In the genomic region with DNA sequence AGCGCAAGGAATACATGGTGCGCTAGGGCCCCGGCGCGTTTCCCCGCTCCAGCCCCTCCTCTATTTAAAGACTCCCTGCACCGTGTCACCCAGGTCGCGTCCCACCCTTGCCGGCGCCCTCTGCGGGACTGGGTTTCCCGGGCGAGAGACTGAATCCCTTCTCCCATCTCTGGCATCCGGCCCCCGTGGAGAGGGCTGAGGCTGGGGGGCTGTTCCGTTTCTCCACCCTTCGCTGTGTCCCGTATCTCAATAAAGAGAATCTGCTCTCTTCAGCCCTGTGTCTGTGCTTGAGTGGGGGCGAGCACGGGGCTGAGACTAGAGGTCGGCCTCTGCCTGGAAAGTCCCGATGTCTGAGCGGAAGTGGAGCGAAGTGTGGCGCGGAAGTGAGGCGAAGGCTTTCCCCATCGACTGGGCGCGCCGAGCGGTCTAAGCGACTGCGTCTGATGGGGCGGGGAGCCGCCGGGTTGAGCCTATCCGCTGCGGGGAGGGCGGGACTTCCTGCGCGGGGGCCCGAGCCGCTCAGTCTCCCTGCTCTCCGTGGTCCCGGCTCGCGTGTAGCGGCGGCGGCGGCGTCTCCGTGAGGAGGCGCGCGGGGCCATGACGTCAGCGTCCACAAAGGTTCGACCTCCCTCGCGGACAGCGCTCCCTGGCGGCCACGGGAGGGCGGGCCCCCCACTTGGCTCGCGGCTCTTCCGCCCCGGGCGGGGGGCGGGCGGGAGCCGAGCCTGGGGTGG, we compare ENCODE assay signal across 8 cellular contexts. TPM values are rescaled to one million over a fixed set of nuclear protein-coding genes. Genes with fewer than 3 reads are reported as not detected.
DNase-seq lines count a peak whose midpoint lies in the region; ATAC-seq and TF ChIP-seq lines count a peak whose summit lies in the region.

No MANE protein-coding gene starts in this region.

- H3K9me3 Mint-ChIP-seq in Calu3 (ENCODE audit: low read depth, unreplicated experiment) (no peaks in the 10 kb centered on the region), mesothelial cell of epicardium (no peaks in the 10 kb centered on the region)
- no peaks in the 10 kb centered on the region for H3K9me3 Mint-ChIP-seq in activated CD8-positive, alpha-beta memory T cell treated with anti-CD3 and anti-CD28 coated beads, Interleukin-2, amount 10 ng/mL, durations not matched to agents 7 days and 5 days (ENCODE audit: low read depth)

- H3K27me3 ChIP-seq in endocrine pancreas (ENCODE audit: control insufficient read depth, insufficient read depth, low read length), result no peaks in the 10 kb centered on the region

- H3K36me3 Mint-ChIP-seq in Calu3 (ENCODE audit: insufficient read depth, unreplicated experiment) (peaks cover 51% of the 10 kb centered on the region), mesothelial cell of epicardium (peaks cover 3% of the 10 kb centered on the region)
- H3K36me3 Mint-ChIP-seq in activated CD8-positive, alpha-beta memory T cell treated with anti-CD3 and anti-CD28 coated beads, Interleukin-2, amount 10 ng/mL, durations not matched to agents 7 days and 5 days, result peaks cover 32% of the 10 kb centered on the region

- ATAC-seq in GM21360 (IDR thresholded peaks at IDR 0.05; ENCODE audit: unreplicated experiment), result peak; percentile 65
- peak; percentile 87 for ATAC-seq in activated CD8-positive, alpha-beta memory T cell treated with anti-CD3 and anti-CD28 coated beads, Interleukin-2, amount 10 ng/mL, durations not matched to agents 7 days and 5 days

- intact Hi-C loops in Calu3 (cut with micrococcal nuclease; ENCODE audit: unreplicated experiment), result no loop called here

- H3K4me1 Mint-ChIP-seq in Calu3 (ENCODE audit: low read depth, unreplicated experiment) (no peaks in the 10 kb centered on the region), mesothelial cell of epicardium (peaks cover 46% of the 10 kb centered on the region)
- H3K4me1 Mint-ChIP-seq in activated CD8-positive, alpha-beta memory T cell treated with anti-CD3 and anti-CD28 coated beads, Interleukin-2, amount 10 ng/mL, durations not matched to agents 7 days and 5 days, result peaks cover 67% of the 10 kb centered on the region

- TF ChIP-seq CTCF in Calu3 (IDR thresholded peaks at IDR 0.05; ENCODE audit: unreplicated experiment), result peak; percentile 47
- TF ChIP-seq CTCF in mesothelial cell of epicardium (IDR thresholded peaks at IDR 0.05; ENCODE audit: unreplicated experiment), result peak; percentile 85

- peak overlapping the region; percentile 96 for H3K27ac Mint-ChIP-seq in Calu3 (ENCODE audit: unreplicated experiment)
- peak overlapping the region; percentile 98 for H3K27ac Mint-ChIP-seq in activated CD8-positive, alpha-beta memory T cell treated with anti-CD3 and anti-CD28 coated beads, Interleukin-2, amount 10 ng/mL, durations not matched to agents 7 days and 5 days
- H3K27ac Mint-ChIP-seq in mesothelial cell of epicardium, result peak overlapping the region; percentile 99

- peaks cover 4% of the 10 kb centered on the region for H3K4me1 ChIP-seq in endocrine pancreas (ENCODE audit: control insufficient read depth, insufficient read depth, low read length)

- H3K4me3 ChIP-seq in endocrine pancreas (ENCODE audit: control insufficient read depth, insufficient read depth, low read length), result peak overlapping the region; percentile 81

- no peaks in the 10 kb centered on the region for H3K27me3 Mint-ChIP-seq in Calu3 (ENCODE audit: unreplicated experiment)
- no peaks in the 10 kb centered on the region for H3K27me3 Mint-ChIP-seq in activated CD8-positive, alpha-beta memory T cell treated with anti-CD3 and anti-CD28 coated beads, Interleukin-2, amount 10 ng/mL, durations not matched to agents 7 days and 5 days
- H3K27me3 Mint-ChIP-seq in mesothelial cell of epicardium (ENCODE audit: low read depth), result no peaks in the 10 kb centered on the region

- no peaks in the 10 kb centered on the region for H3K36me3 ChIP-seq in endocrine pancreas (ENCODE audit: control insufficient read depth, insufficient read depth, low read length)

- no TSS peak for BruUV-seq in Calu3 (replicated peaks; lab: Mats Ljungman, UMichigan)

- no peaks in the 10 kb centered on the region for H3K9me3 ChIP-seq in endocrine pancreas (ENCODE audit: control insufficient read depth, low read length)

- H3K9ac ChIP-seq in endocrine pancreas (ENCODE audit: control insufficient read depth, insufficient read depth, low read length), result peak overlapping the region; percentile 55

- CTCF ChIA-PET in Calu3 (lab: Charles Lee), result interaction anchor here (1.0 kb wide), 1 partner anchor 31 kb away, joined by 3 read pairs; no protein-coding TSS in a partner anchor
- CTCF ChIA-PET in activated CD8-positive, alpha-beta memory T cell treated with anti-CD3 and anti-CD28 coated beads, Interleukin-2, amount 10 ng/mL, durations not matched to agents 7 days and 5 days (lab: Charles Lee), result interaction anchor here (2.9 to 7.2 kb wide), 3 partner anchors 11 to 104 kb away, joined by 15 to 43 read pairs (median 16); no protein-coding TSS in a partner anchor

- DNase-seq in Calu3 (peak; percentile 93), HT-29 (ENCODE audit: low spot score) (peak; percentile 90), NOMO-1 (lab: John Stamatoyannopoulos, UW; ENCODE audit: unreplicated experiment in 2 of 2) (peak; percentile 97 to 98), mesothelial cell of epicardium (ENCODE audit: low spot score in 2 of 2, unreplicated experiment in 2 of 2) (peak; percentile 97)
- DNase-seq in activated CD8-positive, alpha-beta memory T cell treated with anti-CD3 and anti-CD28 coated beads, Interleukin-2, amount 10 ng/mL, durations not matched to agents 7 days and 5 days, result peak; percentile 99
- DNase-seq in stimulated activated CD8-positive, alpha-beta memory T cell treated with anti-CD3 and anti-CD28 coated beads, Interleukin-15, amount 100 ng/mL, for 4 hours (ENCODE audit: low read depth in 2 of 2), result peak; percentile 95 to 97

- H3K4me3 Mint-ChIP-seq in Calu3 (ENCODE audit: low read depth, unreplicated experiment), result peak overlapping the region; percentile 89
- peak overlapping the region; percentile 83 for H3K4me3 Mint-ChIP-seq in activated CD8-positive, alpha-beta memory T cell treated with anti-CD3 and anti-CD28 coated beads, Interleukin-2, amount 10 ng/mL, durations not matched to agents 7 days and 5 days
- peak overlapping the region; percentile 97 for H3K4me3 Mint-ChIP-seq in mesothelial cell of epicardium

RNA-seq across cellular contexts. Expression of gene RNASEK, which starts 2.0 kb away (rescaled TPM):
- total RNA-seq in Calu3 (2022), result 120 and 124 TPM in 2 replicates
- 111 and 114 TPM in 2 replicates for total RNA-seq in HT-29 (2014; rRNA removed; shearing (Covaris generic))
- 100 to 1,000 TPM; 121 to 205 TPM for total RNA-seq in activated CD8-positive, alpha-beta memory T cell treated with anti-CD3 and anti-CD28 coated beads, Interleukin-2, amount 10 ng/mL, durations not matched to agents 7 days and 5 days
- 154 to 166 TPM (median 159 TPM) in 3 replicates for total RNA-seq in mesothelial cell of epicardium

RNA-seq across cellular contexts. Expression of gene BCL6B, which starts 8.4 kb away (rescaled TPM):
- total RNA-seq in Calu3 (2022) (not detected in 2 replicates), mesothelial cell of epicardium (0.22 to 0.34 TPM in 2 of 3 replicates, not detected in the other)
- not detected in 2 replicates for total RNA-seq in HT-29 (2014; rRNA removed; shearing (Covaris generic))
- total RNA-seq in activated CD8-positive, alpha-beta memory T cell treated with anti-CD3 and anti-CD28 coated beads, Interleukin-2, amount 10 ng/mL, durations not matched to agents 7 days and 5 days, result 1 to 10 TPM in 1 of 2 experiments, under 1 TPM in 1; 0.85 to 6.7 TPM

RNA-seq across cellular contexts. Expression of gene ALOX12, which starts 18.6 kb away (rescaled TPM):
- not detected in 2 replicates for total RNA-seq in Calu3 (2022)
- total RNA-seq in HT-29 (2014; rRNA removed; shearing (Covaris generic)), result not detected in 2 replicates
- total RNA-seq in activated CD8-positive, alpha-beta memory T cell treated with anti-CD3 and anti-CD28 coated beads, Interleukin-2, amount 10 ng/mL, durations not matched to agents 7 days and 5 days, result not detected
- total RNA-seq in mesothelial cell of epicardium, result 0.22 to 0.40 TPM in 2 of 3 replicates, not detected in the other

RNA-seq across cellular contexts. Expression of gene SLC16A13, which starts 21.4 kb away (rescaled TPM):
- total RNA-seq in Calu3 (2022), result 10.4 and 11.6 TPM in 2 replicates
- 0.16 and 0.28 TPM in 2 replicates for total RNA-seq in HT-29 (2014; rRNA removed; shearing (Covaris generic))
- total RNA-seq in activated CD8-positive, alpha-beta memory T cell treated with anti-CD3 and anti-CD28 coated beads, Interleukin-2, amount 10 ng/mL, durations not matched to agents 7 days and 5 days, result 10 to 100 TPM; 19.0 to 34.1 TPM
- 10.4 to 10.7 TPM (median 10.7 TPM) in 3 replicates for total RNA-seq in mesothelial cell of epicardium

RNA-seq across cellular contexts. Expression of gene SLC16A11, which starts 29.5 kb away (rescaled TPM):
- total RNA-seq in Calu3 (2022) (not detected in 2 replicates), mesothelial cell of epicardium (4.1 to 5.1 TPM (median 4.2 TPM) in 3 replicates)
- not detected in 2 replicates for total RNA-seq in HT-29 (2014; rRNA removed; shearing (Covaris generic))
- total RNA-seq in activated CD8-positive, alpha-beta memory T cell treated with anti-CD3 and anti-CD28 coated beads, Interleukin-2, amount 10 ng/mL, durations not matched to agents 7 days and 5 days, result 1 to 10 TPM; 1.2 to 1.3 TPM

Comparison
In these comparisons a context has a peak if more than half of its experiments do, and no peak if none do; other contexts are left out.
1. Peak in every context shown above with its lines: DNase-seq, ATAC-seq and H3K4me3 ChIP-seq.